Comparison of ENCODE assay signal across 10 cellular contexts in the genomic region with DNA sequence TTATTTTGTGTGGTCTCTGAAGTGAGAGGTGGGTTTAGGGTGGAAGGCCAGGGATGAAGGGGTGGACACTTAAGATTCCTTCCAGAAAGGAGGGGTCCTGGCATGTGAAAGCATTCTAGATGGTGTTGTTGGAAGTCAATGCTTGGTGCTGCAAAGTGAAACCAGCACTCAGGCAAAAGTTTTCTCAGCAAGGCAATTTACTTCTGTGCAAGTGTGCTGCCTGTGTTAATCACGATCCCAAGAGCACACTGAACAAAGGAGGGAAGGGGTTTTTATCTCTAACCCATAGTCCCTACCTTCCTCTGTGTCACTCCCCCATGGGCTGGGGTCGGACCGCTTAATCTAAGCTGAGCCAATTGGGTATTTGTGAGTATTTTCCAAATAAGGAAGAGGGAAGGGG. TPM values are rescaled to one million over a fixed set of nuclear protein-coding genes. Genes with fewer than 3 reads are reported as not detected.
A peak's percentile ranks its signal among the peaks of the same experiment; 100 is the strongest.
DNase-seq lines count a peak whose midpoint lies in the region; ATAC-seq and TF ChIP-seq lines count a peak whose summit lies in the region.
"Had no signal": no experiment of that assay in that cellular context is flagged by ENCODE, and none has a peak within 500 bp of the region (broad histone marks: within the 10 kb centered on the region; RNA-seq: fewer than 3 reads in every experiment).

No MANE protein-coding gene starts in this region.

- peaks cover 21% of the 10 kb centered on the region for H3K4me1 Mint-ChIP-seq in chondrocyte (ENCODE audit: low read depth)
- peaks cover 11% of the 10 kb centered on the region for H3K4me1 Mint-ChIP-seq in nephron progenitor cell

- in situ Hi-C loops in GM13976 (cut with MboI; ENCODE audit: low sequenced_read_pairs, unreplicated experiment): no loop called here

- peaks cover 73 to 82% (median 76%) of the 10 kb centered on the region in 11 experiments for H3K9me3 ChIP-seq in BLaER1 treated with 17β-estradiol and CSF1 and Interleukin-3, amounts not matched to agents 10 nM and 100 nM (replicated peaks in 1 of 11)
- peaks cover 57% of the 10 kb centered on the region; the same call in 1 of the 2 replicates for H3K9me3 ChIP-seq in Loucy (ENCODE audit: insufficient read depth, low read depth, low read length)

- H3K27ac Mint-ChIP-seq in chondrocyte (ENCODE audit: unreplicated experiment): peak overlapping the region; percentile 87
- peak overlapping the region; percentile 91 for H3K27ac Mint-ChIP-seq in nephron progenitor cell

- H3K9me2 ChIP-seq in Loucy (replicated peaks; ENCODE audit: low read depth, low read length): no peaks in the 10 kb centered on the region

- peaks cover 60% of the 10 kb centered on the region for H3K79me2 ChIP-seq in Loucy (ENCODE audit: insufficient read depth, low read length)

- no peak overlapping the region for H3K27ac ChIP-seq in BLaER1 treated with 17β-estradiol and CSF1 and Interleukin-3, amounts not matched to agents 10 nM and 100 nM

- no peak for ATAC-seq in GM21515 (IDR thresholded peaks at IDR 0.05; ENCODE audit: unreplicated experiment)

- peak overlapping the region; percentile 79 to 99 (median 98) for H3K4me3 ChIP-seq in BLaER1 treated with 17β-estradiol and CSF1 and Interleukin-3, amounts not matched to agents 10 nM and 100 nM
- H3K4me3 ChIP-seq in Loucy (ENCODE audit: low read length, poor library complexity, severe bottlenecking): peak overlapping the region; percentile 94

- peaks cover 57% of the 10 kb centered on the region for H3K36me3 Mint-ChIP-seq in chondrocyte (ENCODE audit: low read depth)
- peaks cover 95% of the 10 kb centered on the region for H3K36me3 Mint-ChIP-seq in nephron progenitor cell (ENCODE audit: low read depth)

- H4K20me1 ChIP-seq in BLaER1 treated with 17β-estradiol and CSF1 and Interleukin-3, amounts not matched to agents 10 nM and 100 nM: peaks cover 0 to 17% (median 0%) of the 10 kb centered on the region in 11 experiments; a peak in 2 of 22 replicates
- no peaks in the 10 kb centered on the region for H4K20me1 ChIP-seq in Loucy (ENCODE audit: insufficient read depth, low read length, poor library complexity, severe bottlenecking)

- DNase-seq in chondrocyte (ENCODE audit: low spot score): no peak
- DNase-seq in nephron progenitor cell: no peak
- no peak for DNase-seq in GM13976 (ENCODE audit: low spot score)
- no peak for DNase-seq in midbrain (lab: John Stamatoyannopoulos, UW)
- no peak for DNase-seq in anterior cingulate cortex (lab: John Stamatoyannopoulos, UW)
- DNase-seq: hippocampal formation, NCI-H2107 had no signal

- H3K9ac ChIP-seq in BLaER1 treated with 17β-estradiol and CSF1 and Interleukin-3, amounts not matched to agents 10 nM and 100 nM: no peak overlapping the region; a peak in 1 of 22 replicates
- H3K9ac ChIP-seq in Loucy (ENCODE audit: low read depth, low read length, poor library complexity, severe bottlenecking): no peak overlapping the region

- peaks cover 0 to 6% (median 5%) of the 10 kb centered on the region in 10 experiments; a peak in 9 of 20 replicates for H3K4me1 ChIP-seq in BLaER1 treated with 17β-estradiol and CSF1 and Interleukin-3, amounts not matched to agents 10 nM and 100 nM
- H3K4me1 ChIP-seq in Loucy (ENCODE audit: insufficient read depth, low read length, poor library complexity, severe bottlenecking): peaks cover 11% of the 10 kb centered on the region

- H3K27me3 Mint-ChIP-seq in chondrocyte (ENCODE audit: low read depth) (no peaks in the 10 kb centered on the region), nephron progenitor cell (ENCODE audit: low read depth, poor library complexity) (peaks cover 4% of the 10 kb centered on the region)

- peaks cover 60% of the 10 kb centered on the region for H3K9me3 Mint-ChIP-seq in chondrocyte (ENCODE audit: low read depth)
- peaks cover 99% of the 10 kb centered on the region for H3K9me3 Mint-ChIP-seq in nephron progenitor cell

- no peaks in the 10 kb centered on the region for H3F3A ChIP-seq in Loucy (ENCODE audit: low read depth)

- H3K4me2 ChIP-seq in BLaER1 treated with 17β-estradiol and CSF1 and Interleukin-3, amounts not matched to agents 10 nM and 100 nM: peak overlapping the region; percentile 41 to 80 (median 68)
- peak overlapping the region; percentile 78 for H3K4me2 ChIP-seq in Loucy (ENCODE audit: low read depth, low read length, poor library complexity, severe bottlenecking)

- H2AFZ ChIP-seq in Loucy (ENCODE audit: low read length): no peak overlapping the region

- 0 out of 22 replicates have a peak, but pooled peaks cover 0 to under 1% (median 0%) of the 10 kb centered on the region in 11 experiments for H3K27me3 ChIP-seq in BLaER1 treated with 17β-estradiol and CSF1 and Interleukin-3, amounts not matched to agents 10 nM and 100 nM
- no peaks in the 10 kb centered on the region for H3K27me3 ChIP-seq in Loucy (ENCODE audit: insufficient read depth, low read length, poor library complexity, severe bottlenecking)

- TF ChIP-seq CTCF in Loucy (conservative IDR thresholded peaks at IDR 0.05; ENCODE audit: low read length) (no peak), chondrocyte (IDR thresholded peaks at IDR 0.05) (no peak), nephron progenitor cell (IDR thresholded peaks at IDR 0.05) (no peak), GM13976 (IDR thresholded peaks at IDR 0.05; ENCODE audit: borderline replicate concordance, control extremely low read depth, extremely low read depth, insufficient read depth, missing control alignments) (no peak)

- H3K4me3 Mint-ChIP-seq in chondrocyte (ENCODE audit: unreplicated experiment) (peak overlapping the region; percentile 99), nephron progenitor cell (peak overlapping the region; percentile 97)

- H3K36me3 ChIP-seq in BLaER1 treated with 17β-estradiol and CSF1 and Interleukin-3, amounts not matched to agents 10 nM and 100 nM: peaks cover 56 to 72% (median 60%) of the 10 kb centered on the region in 11 experiments
- H3K36me3 ChIP-seq in Loucy (ENCODE audit: insufficient read depth, low read length): peaks cover 41% of the 10 kb centered on the region

RNA-seq across cellular contexts. Expression of gene ZNF134, which starts 1.3 kb away (rescaled TPM):
- total RNA-seq in chondrocyte: 16.9 to 19.8 TPM (median 19.3 TPM) in 3 replicates

RNA-seq across cellular contexts. Expression of gene ZNF530, which starts 15.7 kb away (rescaled TPM):
- 1.4 to 3.4 TPM (median 2.2 TPM) in 3 replicates for total RNA-seq in chondrocyte

RNA-seq across cellular contexts. Expression of gene ZNF211, which starts 17.6 kb away (rescaled TPM):
- total RNA-seq in chondrocyte: 11.0 to 13.1 TPM (median 12.6 TPM) in 3 replicates

RNA-seq across cellular contexts. Expression of gene ZIK1, which starts 31.4 kb away (rescaled TPM):
- 4.8 to 7.2 TPM (median 5.5 TPM) in 3 replicates for total RNA-seq in chondrocyte

RNA-seq across cellular contexts. Expression of gene ZNF416, which starts 36.6 kb away (rescaled TPM):
- total RNA-seq in chondrocyte: 5.4 to 7.7 TPM (median 6.0 TPM) in 3 replicates
